In the genomic region with DNA sequence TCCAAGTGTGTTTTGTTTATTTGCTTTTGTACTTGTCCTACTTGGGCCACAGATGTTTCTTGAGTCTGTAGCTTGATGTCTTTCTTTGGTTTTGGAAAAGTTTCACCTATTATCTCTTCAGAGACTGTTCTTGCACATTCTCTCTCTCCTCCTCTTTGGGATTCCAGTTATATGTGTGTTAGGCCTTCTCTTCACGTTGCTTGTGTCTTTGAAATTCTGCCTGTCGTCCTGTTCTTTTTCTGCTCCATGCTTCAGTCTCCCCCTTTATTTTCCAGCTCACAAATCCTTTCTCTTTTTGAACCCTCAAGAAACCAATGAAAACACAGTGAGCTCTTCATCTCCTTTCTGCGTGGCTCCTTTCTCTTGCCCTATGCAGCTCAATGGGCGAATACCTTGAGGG, we compare ENCODE assay signal across 24 cellular contexts. TPM values are rescaled to one million over a fixed set of nuclear protein-coding genes. Genes with fewer than 3 reads are reported as not detected.
DNase-seq lines count a peak whose midpoint lies in the region; ATAC-seq and TF ChIP-seq lines count a peak whose summit lies in the region.
"Had no signal": no experiment of that assay in that cellular context is flagged by ENCODE, and none has a peak within 500 bp of the region (broad histone marks: within the 10 kb centered on the region; RNA-seq: fewer than 3 reads in every experiment).

No MANE protein-coding gene starts in this region.

- POLR2A ChIA-PET in HEK293 (lab: Yijun Ruan, JAX), result no interaction called here
- POLR2A ChIA-PET in CD8-positive, alpha-beta T cell (lab: Charles Lee), result no interaction called here

- TF ChIP-seq CTCF in HEK293 (tag by site-specific recombination; IDR thresholded peaks at IDR 0.05) (no peak), breast epithelium (IDR thresholded peaks at IDR 0.05) (no peak)
- TF ChIP-seq CTCF in CD8-positive, alpha-beta T cell (IDR thresholded peaks at IDR 0.05), result no peak

- no peaks in the 10 kb centered on the region for H3K27me3 ChIP-seq in CD8-positive, alpha-beta T cell (ENCODE audit: insufficient read depth, low read length)
- no peaks in the 10 kb centered on the region for H3K27me3 ChIP-seq in breast epithelium
- H3K27me3 ChIP-seq: BE2C, BLaER1 had no signal

- H3K4me1 ChIP-seq in HEK293 (ENCODE audit: control insufficient read depth, insufficient read depth, low read length) (no peaks in the 10 kb centered on the region), breast epithelium (no peaks in the 10 kb centered on the region)
- H3K4me1 ChIP-seq in CD8-positive, alpha-beta T cell (ENCODE audit: insufficient read depth, low read length), result no peaks in the 10 kb centered on the region
- H3K4me1 ChIP-seq: BE2C, BLaER1, Caco-2 had no signal

- H3K27ac ChIP-seq in HEK293 (ENCODE audit: extremely low read depth, low read depth, low read length) (no peak overlapping the region), cingulate gyrus (ENCODE audit: low read depth, low read length) (peak overlapping the region; percentile 13), breast epithelium (no peak overlapping the region)
- H3K27ac ChIP-seq in CD8-positive, alpha-beta T cell (ENCODE audit: low read depth, low read length), result no peak overlapping the region
- H3K27ac ChIP-seq: BLaER1 had no signal

- H3K4me3 ChIP-seq in HEK293 (ENCODE audit: low read depth, low read length) (no peak overlapping the region), breast epithelium (no peak overlapping the region)
- no peak overlapping the region for H3K4me3 ChIP-seq in CD8-positive, alpha-beta T cell (ENCODE audit: low read depth, low read length)
- H3K4me3 ChIP-seq: BLaER1, GM12878 had no signal

- no peaks in the 10 kb centered on the region for H3K27me3 Mint-ChIP-seq in CD8-positive, alpha-beta T cell (ENCODE audit: low read depth)
- H3K27me3 Mint-ChIP-seq: CD4-positive, alpha-beta memory T cell; CD4-positive, CD25-positive, alpha-beta regulatory T cell had no signal

- H3K9me3 Mint-ChIP-seq in stimulated activated effector memory CD8-positive, alpha-beta T cell treated with anti-CD3 and anti-CD28 coated beads, Interleukin-12 subunit alpha, Interleukin-12 subunit beta, amount 100 ng/mL, for 72 hours, result peaks cover 2% of the 10 kb centered on the region
- H3K9me3 Mint-ChIP-seq in CD8-positive, alpha-beta T cell, result no peaks in the 10 kb centered on the region

- ATAC-seq in stimulated activated effector memory CD8-positive, alpha-beta T cell treated with anti-CD3 and anti-CD28 coated beads, Interleukin-12 subunit alpha, Interleukin-12 subunit beta, amount 100 ng/mL, for 72 hours, result no peak
- no peak for ATAC-seq in CD8-positive, alpha-beta T cell
- ATAC-seq: GM12878 had no signal

- H3K4me1 Mint-ChIP-seq in stimulated activated effector memory CD8-positive, alpha-beta T cell treated with anti-CD3 and anti-CD28 coated beads, Interleukin-12 subunit alpha, Interleukin-12 subunit beta, amount 100 ng/mL, for 72 hours, result no peaks in the 10 kb centered on the region
- H3K4me1 Mint-ChIP-seq in CD8-positive, alpha-beta T cell (ENCODE audit: low read depth), result peaks cover 6% of the 10 kb centered on the region

- H3K36me3 ChIP-seq in HEK293 (ENCODE audit: control insufficient read depth in 2 of 2, insufficient read depth in 1 of 2, low read length in 2 of 2) (peaks cover 0 to 29% of the 10 kb centered on the region in 2 experiments; a peak in 2 of 3 replicates), breast epithelium (no peaks in the 10 kb centered on the region)
- no peaks in the 10 kb centered on the region for H3K36me3 ChIP-seq in CD8-positive, alpha-beta T cell (ENCODE audit: insufficient read depth, low read length)

- no peak for DNase-seq in stimulated activated effector memory CD8-positive, alpha-beta T cell treated with anti-CD3 and anti-CD28 coated beads, Interleukin-12 subunit alpha, Interleukin-12 subunit beta, amount 100 ng/mL, for 72 hours (ENCODE audit: low spot score in 2 of 2)
- no peak for DNase-seq in CD8-positive, alpha-beta T cell
- DNase-seq in breast epithelium (ENCODE audit: low spot score in 2 of 2), result no peak
- DNase-seq in dermis blood vessel endothelial cell, result no peak
- no peak for DNase-seq in activated CD4-positive, alpha-beta T cell treated with anti-CD3 and anti-CD28 coated beads for 4 hours
- DNase-seq: 8988T; ACHN; BE2C; C1 segment of cervical spinal cord; Caco-2; CD4-positive, alpha-beta memory T cell; CD4-positive, CD25-positive, alpha-beta regulatory T cell; DMS 273 treated with DMSO at 0.1 percent for 48 hours; DMS153; DMS53; DMS79; DND-41; EL; GDM1 had no signal

- H3K36me3 Mint-ChIP-seq in stimulated activated effector memory CD8-positive, alpha-beta T cell treated with anti-CD3 and anti-CD28 coated beads, Interleukin-12 subunit alpha, Interleukin-12 subunit beta, amount 100 ng/mL, for 72 hours, result peaks cover 34% of the 10 kb centered on the region
- peaks cover 42% of the 10 kb centered on the region for H3K36me3 Mint-ChIP-seq in CD8-positive, alpha-beta T cell

- H3K9me3 ChIP-seq in HEK293 (ENCODE audit: control insufficient read depth, insufficient read depth, low read depth, low read length), result no peaks in the 10 kb centered on the region
- H3K9me3 ChIP-seq in CD8-positive, alpha-beta T cell (ENCODE audit: low read length), result no peaks in the 10 kb centered on the region
- no peaks in the 10 kb centered on the region for H3K9me3 ChIP-seq in breast epithelium
- H3K9me3 ChIP-seq: BE2C, BLaER1, Caco-2 had no signal

- intact Hi-C loops in CD8-positive, alpha-beta T cell (cut with DNase I, micrococcal nuclease), result loop anchor here in 1 of 2 experiments (5.0 kb wide), 1 partner anchor 39 kb away; no protein-coding TSS in a partner anchor
- intact Hi-C loops in breast epithelium (cut with DNase I; ENCODE audit: low total_unique reads), result no loop called here

- H3K27ac Mint-ChIP-seq in stimulated activated effector memory CD8-positive, alpha-beta T cell treated with anti-CD3 and anti-CD28 coated beads, Interleukin-12 subunit alpha, Interleukin-12 subunit beta, amount 100 ng/mL, for 72 hours, result peak overlapping the region; percentile 5
- H3K27ac Mint-ChIP-seq in CD8-positive, alpha-beta T cell, result no peak overlapping the region
- H3K27ac Mint-ChIP-seq: CD4-positive, alpha-beta memory T cell; CD4-positive, CD25-positive, alpha-beta regulatory T cell had no signal

- CTCF ChIA-PET in HEK293 (lab: Yijun Ruan, JAX), result interaction anchor here (0.5 to 1.3 kb wide), 2 partner anchors 20 to 337 kb away, joined by 3 to 5 read pairs; no protein-coding TSS in a partner anchor
- CTCF ChIA-PET in CD8-positive, alpha-beta T cell (lab: Charles Lee), result interaction anchor here (0.6 to 1.4 kb wide), 5 partner anchors 10 to 768 kb away, joined by 3 to 5 read pairs (median 4); no protein-coding TSS in a partner anchor

- no peak for TF ChIP-seq POLR2A in breast epithelium (IDR thresholded peaks at IDR 0.05)

- no peak overlapping the region for H3K4me3 Mint-ChIP-seq in stimulated activated effector memory CD8-positive, alpha-beta T cell treated with anti-CD3 and anti-CD28 coated beads, Interleukin-12 subunit alpha, Interleukin-12 subunit beta, amount 100 ng/mL, for 72 hours
- no peak overlapping the region for H3K4me3 Mint-ChIP-seq in CD8-positive, alpha-beta T cell
- H3K4me3 Mint-ChIP-seq: CD14-positive monocyte; CD4-positive, alpha-beta memory T cell; CD4-positive, CD25-positive, alpha-beta regulatory T cell had no signal

TF ChIP-seq in HEK293, 187 proteins besides CTCF, POLR2A, EP300 and RAD21:
- TF ChIP-seq SALL2 (tag by site-specific recombination; IDR thresholded peaks at IDR 0.05; ENCODE audit: borderline replicate concordance) (no peak), SCRT1 (tag by site-specific recombination; IDR thresholded peaks at IDR 0.05; ENCODE audit: borderline replicate concordance) (no peak), TRIM28 (IDR thresholded peaks at IDR 0.05; ENCODE audit: borderline replicate concordance, low read length) (no peak), ZNF223 (tag by site-specific recombination; IDR thresholded peaks at IDR 0.05) (no peak), SETDB1 (IDR thresholded peaks at IDR 0.05; ENCODE audit: insufficient read length, low read length) (peak; percentile 41), ZNF530 (tag by site-specific recombination; IDR thresholded peaks at IDR 0.05; ENCODE audit: low read depth) (no peak), ZNF777 (tag by site-specific recombination; IDR thresholded peaks at IDR 0.05; ENCODE audit: borderline replicate concordance) (no peak), ZNF133 (tag by site-specific recombination; IDR thresholded peaks at IDR 0.05) (peak; percentile 99), ZNF10 (tag by site-specific recombination; IDR thresholded peaks at IDR 0.05) (no peak), ZBTB48 (tag by site-specific recombination; IDR thresholded peaks at IDR 0.05) (no peak), ZBTB20 (tag by site-specific recombination; IDR thresholded peaks at IDR 0.05) (no peak)
- TF ChIP-seq, protein P1, sequence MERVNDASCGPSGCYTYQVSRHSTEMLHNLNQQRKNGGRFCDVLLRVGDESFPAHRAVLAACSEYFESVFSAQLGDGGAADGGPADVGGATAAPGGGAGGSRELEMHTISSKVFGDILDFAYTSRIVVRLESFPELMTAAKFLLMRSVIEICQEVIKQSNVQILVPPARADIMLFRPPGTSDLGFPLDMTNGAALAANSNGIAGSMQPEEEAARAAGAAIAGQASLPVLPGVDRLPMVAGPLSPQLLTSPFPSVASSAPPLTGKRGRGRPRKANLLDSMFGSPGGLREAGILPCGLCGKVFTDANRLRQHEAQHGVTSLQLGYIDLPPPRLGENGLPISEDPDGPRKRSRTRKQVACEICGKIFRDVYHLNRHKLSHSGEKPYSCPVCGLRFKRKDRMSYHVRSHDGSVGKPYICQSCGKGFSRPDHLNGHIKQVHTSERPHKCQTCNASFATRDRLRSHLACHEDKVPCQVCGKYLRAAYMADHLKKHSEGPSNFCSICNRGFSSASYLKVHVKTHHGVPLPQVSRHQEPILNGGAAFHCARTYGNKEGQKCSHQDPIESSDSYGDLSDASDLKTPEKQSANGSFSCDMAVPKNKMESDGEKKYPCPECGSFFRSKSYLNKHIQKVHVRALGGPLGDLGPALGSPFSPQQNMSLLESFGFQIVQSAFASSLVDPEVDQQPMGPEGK (tag by site-specific recombination; IDR thresholded peaks at IDR 0.05), result no peak

RNA-seq across cellular contexts. Expression of a gene that starts 7.9 kb away (rescaled TPM):
- total RNA-seq in CD8-positive, alpha-beta T cell, result 10 to 100 TPM; 26.5 to 27.3 TPM
- total RNA-seq in breast epithelium, result 10 to 100 TPM; 36.4 to 43.3 (median 40.5) TPM
- 36.4 and 50.3 TPM in 2 replicates for total RNA-seq in dermis blood vessel endothelial cell

RNA-seq across cellular contexts. Expression of a gene that starts 39.6 kb away (rescaled TPM):
- total RNA-seq in CD8-positive, alpha-beta T cell, result 10 to 100 TPM; 12.2 to 14.1 TPM
- total RNA-seq in breast epithelium (10 to 100 TPM; 13.9 to 33.5 (median 31.5) TPM), dermis blood vessel endothelial cell (7.8 and 18.8 TPM in 2 replicates)

RNA-seq across cellular contexts. Expression of a gene that starts 41.5 kb away (rescaled TPM):
- 10 to 100 TPM; 26.2 to 29.0 TPM for total RNA-seq in CD8-positive, alpha-beta T cell
- total RNA-seq in breast epithelium (10 to 100 TPM; 49.2 to 70.4 (median 56.7) TPM), dermis blood vessel endothelial cell (33.9 and 52.9 TPM in 2 replicates)
